In the genomic region with DNA sequence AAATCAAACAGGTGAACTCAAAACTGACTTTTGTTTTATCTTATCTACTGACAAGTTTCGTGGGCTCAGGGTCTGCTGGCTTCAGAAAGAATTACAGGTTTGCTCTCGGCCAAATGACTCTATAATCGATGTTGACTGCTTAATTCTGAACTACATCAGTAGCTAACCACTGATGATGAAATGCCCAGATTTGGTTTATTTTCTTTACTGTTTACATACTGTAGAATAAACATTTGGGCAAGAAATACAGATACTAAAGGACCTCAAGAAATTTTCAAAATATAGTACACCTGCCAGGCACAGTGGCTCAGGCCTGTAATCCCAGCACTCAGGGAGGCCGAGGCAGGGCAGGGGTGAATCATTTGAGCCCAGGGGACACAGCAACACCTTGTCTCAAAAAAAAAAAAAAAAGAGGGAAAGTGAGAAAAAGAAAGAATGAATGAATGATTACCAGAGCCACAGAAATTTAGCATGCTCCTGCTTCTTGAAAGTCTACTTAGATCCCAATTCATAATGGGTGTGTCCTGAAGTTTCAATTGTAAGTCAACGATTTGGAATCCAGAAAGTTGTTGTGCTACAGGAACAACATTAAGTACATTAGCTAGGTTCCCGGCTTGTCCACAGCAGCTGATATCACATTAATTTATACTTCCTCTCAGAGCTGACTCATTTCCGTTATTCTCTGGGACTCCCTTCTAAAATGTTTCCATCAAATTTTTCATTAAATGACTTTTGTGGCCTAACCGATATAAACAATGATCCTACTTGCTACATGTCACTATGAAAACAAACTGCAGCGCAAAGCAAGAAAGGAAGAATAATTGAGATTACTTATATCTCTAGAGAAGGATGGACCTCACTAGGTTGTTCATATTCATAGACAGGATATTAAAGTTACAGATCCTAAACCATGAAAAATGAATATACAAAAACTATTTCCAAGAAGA, we compare ENCODE assay signal across 8 cellular contexts.
DNase-seq lines count a peak whose midpoint lies in the region; ATAC-seq, FAIRE-seq and TF ChIP-seq lines count a peak whose summit lies in the region.

No MANE protein-coding gene starts in this region.

- no peak for TF ChIP-seq POLR2A in GM12891 (IDR thresholded peaks at IDR 0.05; ENCODE audit: low read depth, low read length)

- no peaks in the 10 kb centered on the region for H3K27me3 Mint-ChIP-seq in chondrocyte (ENCODE audit: low read depth)

- no peak overlapping the region for H3K4me2 ChIP-seq in trophoblast cell (ENCODE audit: low read length)

- no peaks in the 10 kb centered on the region for H3K36me3 ChIP-seq in MG63
- H3K36me3 ChIP-seq in trophoblast cell (ENCODE audit: control insufficient read depth in 1 of 2, insufficient read depth in 2 of 2, low read length in 2 of 2), result no peaks in the 10 kb centered on the region

- no peak overlapping the region for H4K8ac ChIP-seq in trophoblast cell (ENCODE audit: low read depth, low read length)

- no peak overlapping the region for H3K27ac ChIP-seq in trophoblast cell (ENCODE audit: low read depth, low read length)

- peaks cover 0 to 5% of the 10 kb centered on the region in 2 experiments for H3K4me1 ChIP-seq in trophoblast cell (ENCODE audit: control insufficient read depth in 1 of 2, insufficient read depth in 2 of 2, low read length in 2 of 2)

- H3K27ac Mint-ChIP-seq in chondrocyte (ENCODE audit: unreplicated experiment), result peak overlapping the region; percentile 99

- H2BK12ac ChIP-seq in trophoblast cell (ENCODE audit: low read length), result no peak overlapping the region

- H4K12ac ChIP-seq in trophoblast cell (ENCODE audit: low read depth, low read length), result no peak overlapping the region

- no peak for ATAC-seq in HG02973 (IDR thresholded peaks at IDR 0.05; ENCODE audit: unreplicated experiment)
- no peak for ATAC-seq in HG03045 (IDR thresholded peaks at IDR 0.05; ENCODE audit: unreplicated experiment)

- H2AK5ac ChIP-seq in trophoblast cell (ENCODE audit: low read length), result no peak overlapping the region

- H2AFZ ChIP-seq in trophoblast cell (ENCODE audit: insufficient read depth, low read length, poor library complexity), result no peak overlapping the region

- no peak overlapping the region for H3K18ac ChIP-seq in trophoblast cell (ENCODE audit: low read length)

- no peak for DNase-seq in GM12891 (ENCODE audit: insufficient read length, low spot score)
- peak; percentile 19 for DNase-seq in MG63
- no peak for DNase-seq in chondrocyte (ENCODE audit: low spot score)
- DNase-seq in trophoblast cell, result peak in 1 of 2 donors; percentile 28
- DNase-seq in SHP77 treated with DMSO at 0.1 percent for 48 hours (lab: John Stamatoyannopoulos, UW), result no peak
- DNase-seq in COR-L47 (lab: John Stamatoyannopoulos, UW), result no peak

- H3K9ac ChIP-seq in trophoblast cell (ENCODE audit: low read length), result no peak overlapping the region

- no peak overlapping the region for H3K14ac ChIP-seq in trophoblast cell (ENCODE audit: low read length)

- no CpG with 5 or more reads among the region's 9 CpGs for WGBS in trophoblast cell (ENCODE audit: extremely low coverage, insufficient coverage, insufficient read length)

- H3K27me3 ChIP-seq in MG63, result no peaks in the 10 kb centered on the region
- no peaks in the 10 kb centered on the region for H3K27me3 ChIP-seq in trophoblast cell (ENCODE audit: insufficient read depth, low read length)

- peak overlapping the region; percentile 58 for H3K4me3 Mint-ChIP-seq in chondrocyte (ENCODE audit: unreplicated experiment)

- H3K23ac ChIP-seq in trophoblast cell (ENCODE audit: low read length), result no peak overlapping the region

- H3K4me3 ChIP-seq in MG63 (no peak overlapping the region), trophoblast cell (ENCODE audit: low read depth, low read length) (no peak overlapping the region)

- H3K9me3 Mint-ChIP-seq in chondrocyte (ENCODE audit: low read depth), result no peaks in the 10 kb centered on the region

- no peak overlapping the region for H4K91ac ChIP-seq in trophoblast cell (ENCODE audit: low read depth, low read length)

- peaks cover 1% of the 10 kb centered on the region for H3K36me3 Mint-ChIP-seq in chondrocyte (ENCODE audit: low read depth)

- peaks cover 1% of the 10 kb centered on the region for H3K79me1 ChIP-seq in trophoblast cell (ENCODE audit: low read length)

- peak overlapping the region; percentile 91 for H3K4ac ChIP-seq in trophoblast cell (ENCODE audit: low read depth, low read length)

- no peak overlapping the region for H2BK120ac ChIP-seq in trophoblast cell (ENCODE audit: insufficient read depth, low read length, poor library complexity)

- peak; percentile 68 for FAIRE-seq in GM12891 (lab: Jason Lieb, UNC)

- no peak for TF ChIP-seq CTCF in chondrocyte (IDR thresholded peaks at IDR 0.05)

- H3K79me2 ChIP-seq in trophoblast cell (ENCODE audit: control insufficient read depth, insufficient read depth, low read length, poor library complexity), result peaks cover 18% of the 10 kb centered on the region

- H2BK5ac ChIP-seq in trophoblast cell (ENCODE audit: low read depth, low read length, poor library complexity), result no peak overlapping the region

- H3K9me3 ChIP-seq in MG63 (no peaks in the 10 kb centered on the region; the same call in 1 of the 2 replicates), trophoblast cell (ENCODE audit: insufficient read depth, low read depth, low read length) (no peaks in the 10 kb centered on the region)

- peaks cover 84% of the 10 kb centered on the region for H3K4me1 Mint-ChIP-seq in chondrocyte (ENCODE audit: low read depth)

TF ChIP-seq in GM12891, 5 proteins besides CTCF, POLR2A, EP300 and RAD21:
- no peak for TF ChIP-seq POU2F2 (IDR thresholded peaks at IDR 0.05; ENCODE audit: low read depth, low read length)
- peak; percentile 43; the same call in 1 of the 2 replicates for TF ChIP-seq SPI1 (IDR thresholded peaks at IDR 0.05; ENCODE audit: low read depth, low read length)
